ENCODE assay signal across 15 cellular contexts in genomic region chr7:20834656-20835055, GRCh38. TPM values are rescaled to one million over a fixed set of nuclear protein-coding genes. Genes with fewer than 3 reads are reported as not detected.
A peak's percentile ranks its signal among the peaks of the same experiment; 100 is the strongest.
DNase-seq lines count a peak whose midpoint lies in the region; ATAC-seq and TF ChIP-seq lines count a peak whose summit lies in the region.
"Had no signal": no experiment of that assay in that cellular context is flagged by ENCODE, and none has a peak within 500 bp of the region (broad histone marks: within the 10 kb centered on the region; RNA-seq: fewer than 3 reads in every experiment).

No MANE protein-coding gene starts in this region.

- H3K36me3 Mint-ChIP-seq in HFFc6 (ENCODE audit: low read depth) (no peaks in the 10 kb centered on the region), nephron (ENCODE audit: low read depth) (no peaks in the 10 kb centered on the region)
- H3K36me3 Mint-ChIP-seq: naive thymus-derived CD8-positive, alpha-beta T cell had no signal

- no peak overlapping the region for H3K27ac Mint-ChIP-seq in HFFc6
- H3K27ac Mint-ChIP-seq in nephron = no peak overlapping the region
- H3K27ac Mint-ChIP-seq: activated naive CD8-positive, alpha-beta T cell treated with anti-CD3 and anti-CD28 coated beads, Interleukin-2, amount 50 U/mL, for 24 hours; naive thymus-derived CD8-positive, alpha-beta T cell had no signal

- H3K4me3 ChIP-seq in upper lobe of left lung = no peak overlapping the region
- H3K4me3 ChIP-seq: transverse colon had no signal

- H3K9me3 ChIP-seq in upper lobe of left lung = no peaks in the 10 kb centered on the region
- H3K9me3 ChIP-seq: transverse colon had no signal

- TF ChIP-seq POLR2A in upper lobe of left lung (IDR thresholded peaks at IDR 0.05) = no peak

- no peak overlapping the region for H3K27ac ChIP-seq in upper lobe of left lung
- H3K27ac ChIP-seq: transverse colon had no signal

- DNase-seq in NCI-H1092 treated with DMSO at 0.1 percent for 48 hours (lab: John Stamatoyannopoulos, UW) (peak; percentile 26), NCI-H1092 (lab: John Stamatoyannopoulos, UW) (no peak), HFFc6 (no peak), SK-MEL-5 (ENCODE audit: low read depth, low spot score) (peak; percentile 51), upper lobe of left lung (no peak)
- DNase-seq in activated T-cell treated with anti-CD3 and anti-CD28 coated beads, Interleukin-2, amount 50 U/mL, for 1 hour = no peak
- DNase-seq: activated naive CD8-positive, alpha-beta T cell treated with anti-CD3 and anti-CD28 coated beads, Interleukin-2, amount 50 U/mL, for 24 hours; cortex of kidney; islet precursor cell; naive thymus-derived CD8-positive, alpha-beta T cell; NCI-H1694; transverse colon had no signal

- in situ Hi-C loops in SK-MEL-5 (cut with HindIII; ENCODE audit: low pct_unique_long_range_greater_than_20kb, low sequenced_read_pairs) = no loop called here

- H3K36me3 ChIP-seq in upper lobe of left lung = no peaks in the 10 kb centered on the region
- H3K36me3 ChIP-seq: transverse colon had no signal

- H3K27me3 ChIP-seq in upper lobe of left lung = no peaks in the 10 kb centered on the region
- H3K27me3 ChIP-seq: transverse colon had no signal

- ATAC-seq in upper lobe of left lung (ENCODE audit: low FRiP score in 2 of 2) = no peak
- ATAC-seq in GM18502 (IDR thresholded peaks at IDR 0.05; ENCODE audit: poor library complexity, unreplicated experiment) = no peak
- ATAC-seq: activated naive CD8-positive, alpha-beta T cell treated with anti-CD3 and anti-CD28 coated beads, Interleukin-2, amount 50 U/mL, for 24 hours; naive thymus-derived CD8-positive, alpha-beta T cell had no signal

- H3K4me1 Mint-ChIP-seq in HFFc6 (ENCODE audit: low read depth) (no peaks in the 10 kb centered on the region), nephron (no peaks in the 10 kb centered on the region)
- H3K4me1 Mint-ChIP-seq: activated naive CD8-positive, alpha-beta T cell treated with anti-CD3 and anti-CD28 coated beads, Interleukin-2, amount 50 U/mL, for 24 hours; naive thymus-derived CD8-positive, alpha-beta T cell had no signal

- H3K27me3 Mint-ChIP-seq in HFFc6 (ENCODE audit: insufficient read depth) (no peaks in the 10 kb centered on the region; the same call in 1 of the 2 replicates), nephron (ENCODE audit: low read depth) (peaks cover 11% of the 10 kb centered on the region)

- no peaks in the 10 kb centered on the region for H3K4me1 ChIP-seq in upper lobe of left lung
- H3K4me1 ChIP-seq: transverse colon had no signal

- TF ChIP-seq CTCF in HFFc6 (IDR thresholded peaks at IDR 0.05) = peak; percentile 33
- TF ChIP-seq CTCF in nephron (IDR thresholded peaks at IDR 0.05; ENCODE audit: unreplicated experiment in 3 of 3) = peak; percentile 28 to 32 (median 30)
- TF ChIP-seq CTCF in upper lobe of left lung (IDR thresholded peaks at IDR 0.05) = no peak

- no peak for TF ChIP-seq EP300 in upper lobe of left lung (IDR thresholded peaks at IDR 0.05)

- no peak overlapping the region for H3K4me3 Mint-ChIP-seq in HFFc6
- H3K4me3 Mint-ChIP-seq in nephron = no peak overlapping the region
- H3K4me3 Mint-ChIP-seq: activated naive CD8-positive, alpha-beta T cell treated with anti-CD3 and anti-CD28 coated beads, Interleukin-2, amount 50 U/mL, for 24 hours; naive thymus-derived CD8-positive, alpha-beta T cell had no signal

- H3K9me3 Mint-ChIP-seq in HFFc6 = peaks cover 40% of the 10 kb centered on the region
- H3K9me3 Mint-ChIP-seq in nephron = no peaks in the 10 kb centered on the region
- H3K9me3 Mint-ChIP-seq: activated naive CD8-positive, alpha-beta T cell treated with anti-CD3 and anti-CD28 coated beads, Interleukin-2, amount 50 U/mL, for 24 hours had no signal

RNA-seq across cellular contexts. Expression of gene SP8, which starts 48.0 kb away (rescaled TPM):
- total RNA-seq in HFFc6 (2021; fragmentation: NEBNext Ultra II Directional; extraction: Animal tissue kit (Norgen Biotek cat#: 25700)) = not detected
- 1.5 and 1.6 TPM in 2 replicates for total RNA-seq in SK-MEL-5 (2014; rRNA removed; shearing (Covaris generic))
- 4.3 and 7.2 TPM in 2 replicates for polyA plus RNA-seq in SK-MEL-5 (2015; cell fraction: cytosol; rRNA removed)
- 1.4 and 4.8 TPM in 2 replicates for polyA plus RNA-seq in SK-MEL-5 (2015; cell fraction: nucleus; rRNA removed)
- not detected for total RNA-seq in upper lobe of left lung
- total RNA-seq: activated CD8-positive, alpha-beta memory T cell treated with anti-CD3 and anti-CD28 coated beads for 36 hours; naive thymus-derived CD8-positive, alpha-beta T cell; transverse colon had no signal
- polyA plus RNA-seq: naive thymus-derived CD8-positive, alpha-beta T cell had no signal

Comparison
In these comparisons a context has a peak if more than half of its experiments do, and no peak if none do; other contexts are left out.
1. DNase-seq: peak in NCI-H1092 treated with DMSO at 0.1 percent for 48 hours (single experiment) and SK-MEL-5 (single experiment); none in NCI-H1092 (single experiment), HFFc6 (single experiment), upper lobe of left lung (0 of 2) and activated T-cell treated with anti-CD3 and anti-CD28 coated beads, Interleukin-2, amount 50 U/mL, for 1 hour (single experiment).
2. CTCF ChIP-seq: peak in HFFc6 (single experiment) and nephron (3 of 3); none in upper lobe of left lung (0 of 6).